In genomic region chr20:63574156-63574828, GRCh38 we compare ENCODE assay signal across 8 cellular contexts. TPM values are rescaled to one million over a fixed set of nuclear protein-coding genes. Genes with fewer than 3 reads are reported as not detected.
DNase-seq lines count a peak whose midpoint lies in the region; FAIRE-seq and TF ChIP-seq lines count a peak whose summit lies in the region.

HELZ2 (minus strand) TSS chr20:63574239; CDS start chr20:63572385, 1,854 bp downstream.

- no peaks in the 10 kb centered on the region for H3K27me3 Mint-ChIP-seq in chondrocyte (ENCODE audit: low read depth)

- no peaks in the 10 kb centered on the region for H3K9me3 Mint-ChIP-seq in chondrocyte (ENCODE audit: low read depth)

- H3K4me1 Mint-ChIP-seq in chondrocyte (ENCODE audit: low read depth) = peaks cover 16% of the 10 kb centered on the region

- H3K27ac ChIP-seq in VCaP = peak within 1 kb of the TSS; percentile 80

- DNase-seq in AG20443 (ENCODE audit: low spot score) = peak; percentile 94
- DNase-seq in GM19239 (ENCODE audit: insufficient read length, low spot score) = peak; percentile 91
- peak; percentile 2 for DNase-seq in NCI-H1694 treated with DMSO at 0.1 percent for 48 hours (lab: John Stamatoyannopoulos, UW)
- no peak for DNase-seq in chondrocyte (ENCODE audit: low spot score)
- DNase-seq in kidney glomerular epithelial cell (lab: John Stamatoyannopoulos, UW) = peak; percentile 2
- peak; percentile 52 to 54 for DNase-seq in stimulated activated CD4-positive, alpha-beta T cell treated with anti-CD3 and anti-CD28 coated beads, Interleukin-2, amount 100 ng/mL, for 24 hours
- no peak for DNase-seq in pons (ENCODE audit: low spot score)

- no peaks in the 10 kb centered on the region for H3K36me3 Mint-ChIP-seq in chondrocyte (ENCODE audit: low read depth)

- no peak for TF ChIP-seq CTCF in VCaP (conservative IDR thresholded peaks at IDR 0.05)
- no peak for TF ChIP-seq CTCF in chondrocyte (IDR thresholded peaks at IDR 0.05)

- H3K4me3 Mint-ChIP-seq in chondrocyte (ENCODE audit: unreplicated experiment) = peak within 1 kb of the TSS; percentile 76

- H3K27ac Mint-ChIP-seq in chondrocyte (ENCODE audit: unreplicated experiment) = peak within 1 kb of the TSS; percentile 75

- no peak for FAIRE-seq in GM19239 (lab: Jason Lieb, UNC)

RNA-seq across cellular contexts. Expression of gene HELZ2, which starts in this region (rescaled TPM):
- total RNA-seq in chondrocyte = 13.6 to 18.1 TPM (median 14.9 TPM) in 3 replicates

Comparison
In these comparisons a context has a peak if more than half of its experiments do, and no peak if none do; other contexts are left out.
1. DNase-seq: peak in AG20443 (single experiment), GM19239 (single experiment), NCI-H1694 treated with DMSO at 0.1 percent for 48 hours (single experiment), kidney glomerular epithelial cell (single experiment) and stimulated activated CD4-positive, alpha-beta T cell treated with anti-CD3 and anti-CD28 coated beads, Interleukin-2, amount 100 ng/mL, for 24 hours (2 of 2); none in chondrocyte (single experiment) and pons (single experiment).